ENCODE assay signal across 24 cellular contexts in the genomic region with DNA sequence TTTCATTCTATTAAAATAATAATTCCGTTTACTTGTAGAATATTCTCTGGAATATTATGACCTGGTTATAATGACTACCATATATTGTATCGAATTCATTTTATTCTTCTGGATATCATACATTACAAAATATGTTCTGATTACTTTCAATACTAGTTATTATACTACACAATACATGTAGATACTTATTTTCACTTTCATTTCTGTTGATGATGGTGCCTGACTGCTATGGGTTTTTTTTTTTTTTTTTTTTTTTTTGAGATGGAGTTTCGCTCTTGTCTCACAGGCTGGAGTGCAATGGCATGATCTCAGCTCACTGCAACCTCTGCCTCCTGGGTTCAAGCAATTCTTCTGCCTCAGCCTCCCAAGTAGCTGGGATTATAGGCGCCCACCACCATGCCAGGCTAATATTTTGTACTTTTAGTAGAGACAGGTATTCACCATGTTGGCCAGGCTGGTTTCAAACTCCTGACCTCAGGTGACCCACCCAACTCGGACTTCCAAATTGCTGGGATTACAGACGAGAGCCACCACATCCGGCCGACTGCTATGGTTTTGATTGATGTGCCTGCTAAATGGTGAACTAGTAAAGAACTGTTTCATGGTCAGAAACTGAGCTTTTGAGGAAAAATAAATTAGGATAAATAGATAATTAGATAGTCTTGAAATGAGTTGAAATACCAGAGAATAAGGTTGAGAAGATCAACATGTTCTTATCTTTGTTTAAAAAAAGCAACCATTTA. TPM values are rescaled to one million over a fixed set of nuclear protein-coding genes. Genes with fewer than 3 reads are reported as not detected.
DNase-seq lines count a peak whose midpoint lies in the region; ATAC-seq and TF ChIP-seq lines count a peak whose summit lies in the region.
"Had no signal": no experiment of that assay in that cellular context is flagged by ENCODE, and none has a peak within 500 bp of the region (broad histone marks: within the 10 kb centered on the region; RNA-seq: fewer than 3 reads in every experiment).

No MANE protein-coding gene starts in this region.

- H3K4me1 ChIP-seq in mesenchymal stem cell (ENCODE audit: control insufficient read depth, insufficient read depth, low read depth, low read length) = no peaks in the 10 kb centered on the region
- H3K4me1 ChIP-seq: breast epithelium, prostate gland, thyroid gland had no signal

- H3K9me3 ChIP-seq in mesenchymal stem cell (ENCODE audit: control insufficient read depth, low read length) = no peaks in the 10 kb centered on the region
- H3K9me3 ChIP-seq: breast epithelium, prostate gland, thyroid gland had no signal

- ATAC-seq in GM18511 (IDR thresholded peaks at IDR 0.05; ENCODE audit: unreplicated experiment) = peak; percentile 79
- ATAC-seq in activated CD4-positive, alpha-beta T cell treated with anti-CD3 and anti-CD28 coated beads for 36 hours = no peak
- no peak for ATAC-seq in GM19324 (IDR thresholded peaks at IDR 0.05; ENCODE audit: low FRiP score, unreplicated experiment)
- ATAC-seq: left ventricle myocardium superior had no signal

- no peak overlapping the region for H3K18ac ChIP-seq in mesenchymal stem cell (ENCODE audit: low read depth in 1 of 2, low read length in 2 of 2)

- H2BK15ac ChIP-seq in mesenchymal stem cell (ENCODE audit: low read depth, poor library complexity, severe bottlenecking) = no peak overlapping the region

- no peaks in the 10 kb centered on the region for H3K4me1 Mint-ChIP-seq in activated CD4-positive, alpha-beta T cell treated with anti-CD3 and anti-CD28 coated beads for 36 hours
- H3K4me1 Mint-ChIP-seq in Calu3 (ENCODE audit: low read depth, unreplicated experiment) = no peaks in the 10 kb centered on the region
- H3K4me1 Mint-ChIP-seq: activated CD4-positive, alpha-beta T cell treated with anti-CD3 and anti-CD28 coated beads, Interleukin-2, amount 10 ng/mL, durations not matched to agents 7 days and 5 days; immature natural killer cell; neural crest cell had no signal

- no peaks in the 10 kb centered on the region for H3K36me3 ChIP-seq in mesenchymal stem cell (ENCODE audit: control insufficient read depth in 1 of 2, insufficient read depth in 2 of 2, low read depth in 1 of 2, low read length in 2 of 2)
- H3K36me3 ChIP-seq: breast epithelium, prostate gland, thyroid gland had no signal

- H2BK120ac ChIP-seq in mesenchymal stem cell (ENCODE audit: low read depth, low read length) = no peak overlapping the region

- H3K4me3 Mint-ChIP-seq in activated CD4-positive, alpha-beta T cell treated with anti-CD3 and anti-CD28 coated beads for 36 hours = no peak overlapping the region
- H3K4me3 Mint-ChIP-seq in Calu3 (ENCODE audit: low read depth, unreplicated experiment) = no peak overlapping the region
- H3K4me3 Mint-ChIP-seq: activated CD4-positive, alpha-beta T cell treated with anti-CD3 and anti-CD28 coated beads, Interleukin-2, amount 10 ng/mL, durations not matched to agents 7 days and 5 days; CD4-positive, alpha-beta T cell; dendritic cell treated with granulocyte-macrophage colony-stimulating factor and Interleukin-4, amounts not matched to agents 40 ng/mL and 50 ng/mL, for 4 days; immature natural killer cell; neural crest cell had no signal

- intact Hi-C loops in activated CD4-positive, alpha-beta T cell treated with anti-CD3 and anti-CD28 coated beads for 36 hours (cut with DNase I, micrococcal nuclease) = no loop called here
- intact Hi-C loops in Calu3 (cut with micrococcal nuclease; ENCODE audit: unreplicated experiment) = no loop called here

- no peak overlapping the region for H3K4ac ChIP-seq in mesenchymal stem cell (ENCODE audit: low read depth in 1 of 2, low read length in 2 of 2)

- H3K27ac ChIP-seq in mesenchymal stem cell (ENCODE audit: low read length, poor library complexity, severe bottlenecking) = no peak overlapping the region
- H3K27ac ChIP-seq: breast epithelium, prostate gland, thyroid gland had no signal

- no peak overlapping the region for H3K23ac ChIP-seq in mesenchymal stem cell (ENCODE audit: low read length in 2 of 2)

- H3K4me2 ChIP-seq in mesenchymal stem cell (ENCODE audit: low read length, poor library complexity, severe bottlenecking) = no peak overlapping the region

- DNase-seq in HEK293T (ENCODE audit: extremely low spot score) (no peak), RPMI7951 (ENCODE audit: low read depth) (peak; percentile 15), mesenchymal stem cell (peak; percentile 7), Calu3 (no peak), NK-92 (lab: John Stamatoyannopoulos, UW; ENCODE audit: unreplicated experiment) (no peak)
- DNase-seq in activated CD4-positive, alpha-beta T cell treated with anti-CD3 and anti-CD28 coated beads for 36 hours = no peak
- DNase-seq: activated CD4-positive, alpha-beta T cell treated with anti-CD3 and anti-CD28 coated beads, Interleukin-2, amount 10 ng/mL, durations not matched to agents 7 days and 5 days; CD4-positive, alpha-beta T cell; DMS53; GOT3; immature natural killer cell; left ventricle myocardium superior; NCI-H1048; NCI-H2029; NCI-H524 treated with DMSO at 0.1 percent for 48 hours; stimulated activated CD4-positive, alpha-beta T cell treated with anti-CD3 and anti-CD28 coated beads, Interleukin-1b, Interleukin-23, amount 100 ng/mL, for 48 hours; stimulated activated naive CD4-positive, alpha-beta T cell treated with Interleukin-2 at 50 U/mL for 16 hours; thyroid gland had no signal

- no peak overlapping the region for H2BK12ac ChIP-seq in mesenchymal stem cell (ENCODE audit: low read length in 2 of 2)

- H3K27me3 ChIP-seq in mesenchymal stem cell (ENCODE audit: control insufficient read depth in 1 of 2, insufficient read depth in 1 of 2, low read length in 2 of 2) = no peaks in the 10 kb centered on the region
- H3K27me3 ChIP-seq: breast epithelium, thyroid gland had no signal

- H2AFZ ChIP-seq in mesenchymal stem cell (ENCODE audit: low read depth, low read length) = no peak overlapping the region

- no TSS peak for BruUV-seq in Calu3 (replicated peaks; lab: Mats Ljungman, UMichigan)

- no peak overlapping the region for H2AK5ac ChIP-seq in mesenchymal stem cell (ENCODE audit: low read length, severe bottlenecking)

- CTCF ChIA-PET in HEK293T (lab: Yijun Ruan, JAX) = interaction anchor here (0.6 kb wide), 1 partner anchor 186 kb away, joined by 4 read pairs; no protein-coding TSS in a partner anchor
- CTCF ChIA-PET in activated CD4-positive, alpha-beta T cell treated with anti-CD3 and anti-CD28 coated beads for 36 hours (lab: Charles Lee) = no interaction called here
- CTCF ChIA-PET in Calu3 (lab: Charles Lee) = interaction anchor here (0.6 kb wide), 1 partner anchor 11 kb away, joined by 4 read pairs; no protein-coding TSS in a partner anchor

- H2BK5ac ChIP-seq in mesenchymal stem cell (ENCODE audit: low read depth, low read length, poor library complexity, severe bottlenecking) = no peak overlapping the region

- POLR2A ChIA-PET in HEK293T (lab: Yijun Ruan, JAX) = no interaction called here
- POLR2A ChIA-PET in activated CD4-positive, alpha-beta T cell treated with anti-CD3 and anti-CD28 coated beads for 36 hours (lab: Charles Lee) = no interaction called here

- H4K8ac ChIP-seq in mesenchymal stem cell (ENCODE audit: low read length) = no peak overlapping the region

- no peaks in the 10 kb centered on the region for H3K79me1 ChIP-seq in mesenchymal stem cell (replicated peaks; ENCODE audit: low read length, poor library complexity, severe bottlenecking)

- no peak overlapping the region for H3K27ac Mint-ChIP-seq in activated CD4-positive, alpha-beta T cell treated with anti-CD3 and anti-CD28 coated beads for 36 hours
- no peak overlapping the region for H3K27ac Mint-ChIP-seq in Calu3 (ENCODE audit: unreplicated experiment)
- H3K27ac Mint-ChIP-seq: activated CD4-positive, alpha-beta T cell treated with anti-CD3 and anti-CD28 coated beads, Interleukin-2, amount 10 ng/mL, durations not matched to agents 7 days and 5 days; CD4-positive, alpha-beta T cell; dendritic cell treated with granulocyte-macrophage colony-stimulating factor and Interleukin-4, amounts not matched to agents 40 ng/mL and 50 ng/mL, for 4 days; immature natural killer cell had no signal

- H3K14ac ChIP-seq in mesenchymal stem cell (ENCODE audit: low read length in 2 of 2) = no peak overlapping the region

- H3K9me3 Mint-ChIP-seq in activated CD4-positive, alpha-beta T cell treated with anti-CD3 and anti-CD28 coated beads for 36 hours (ENCODE audit: low read depth) = no peaks in the 10 kb centered on the region
- no peaks in the 10 kb centered on the region for H3K9me3 Mint-ChIP-seq in Calu3 (ENCODE audit: low read depth, unreplicated experiment)
- H3K9me3 Mint-ChIP-seq: activated CD4-positive, alpha-beta T cell treated with anti-CD3 and anti-CD28 coated beads, Interleukin-2, amount 10 ng/mL, durations not matched to agents 7 days and 5 days; dendritic cell treated with granulocyte-macrophage colony-stimulating factor and Interleukin-4, amounts not matched to agents 40 ng/mL and 50 ng/mL, for 4 days; neural crest cell had no signal

- H4K91ac ChIP-seq in mesenchymal stem cell (ENCODE audit: low read length) = no peak overlapping the region

- H3K36me3 Mint-ChIP-seq in activated CD4-positive, alpha-beta T cell treated with anti-CD3 and anti-CD28 coated beads for 36 hours (ENCODE audit: low read depth) = no peaks in the 10 kb centered on the region
- H3K36me3 Mint-ChIP-seq in Calu3 (ENCODE audit: insufficient read depth, unreplicated experiment) = no peaks in the 10 kb centered on the region
- H3K36me3 Mint-ChIP-seq: immature natural killer cell had no signal

- no peak overlapping the region for H3K9ac ChIP-seq in mesenchymal stem cell (ENCODE audit: low read length)

- no peak for TF ChIP-seq CTCF in Calu3 (IDR thresholded peaks at IDR 0.05; ENCODE audit: unreplicated experiment)

- 95% methylated on average over 5 of the region's 8 CpGs for WGBS in mesenchymal stem cell

- no peaks in the 10 kb centered on the region for H3K27me3 Mint-ChIP-seq in activated CD4-positive, alpha-beta T cell treated with anti-CD3 and anti-CD28 coated beads for 36 hours
- no peaks in the 10 kb centered on the region for H3K27me3 Mint-ChIP-seq in Calu3 (ENCODE audit: unreplicated experiment)
- H3K27me3 Mint-ChIP-seq: activated CD4-positive, alpha-beta T cell treated with anti-CD3 and anti-CD28 coated beads, Interleukin-2, amount 10 ng/mL, durations not matched to agents 7 days and 5 days; CD4-positive, alpha-beta T cell; dendritic cell treated with granulocyte-macrophage colony-stimulating factor and Interleukin-4, amounts not matched to agents 40 ng/mL and 50 ng/mL, for 4 days had no signal

- no peak overlapping the region for H3K4me3 ChIP-seq in mesenchymal stem cell (ENCODE audit: insufficient read depth in 1 of 2, low read depth in 1 of 2, low read length in 2 of 2)
- H3K4me3 ChIP-seq: breast epithelium, prostate gland, thyroid gland had no signal

TF ChIP-seq in HEK293T, 16 proteins besides CTCF, POLR2A, EP300 and RAD21 (continues in another document):
- TF ChIP-seq L3MBTL2 (conservative IDR thresholded peaks at IDR 0.05) = no peak
- TF ChIP-seq ZNF384 (IDR thresholded peaks at IDR 0.05) = 0 out of 2 replicates have a peak, but pooled peaks have one; percentile 35

RNA-seq across cellular contexts. Expression of a gene that starts 39.5 kb away (rescaled TPM):
- total RNA-seq in RPMI7951 (2014; rRNA removed; shearing (Covaris generic)) = 0.10 and 0.12 TPM in 2 replicates
- 4.5 TPM for polyA plus RNA-seq in mesenchymal stem cell (2013, experiment 1 of 2)
- 4.5 TPM for polyA plus RNA-seq in mesenchymal stem cell (2013, experiment 2 of 2)
- total RNA-seq in activated CD4-positive, alpha-beta T cell treated with anti-CD3 and anti-CD28 coated beads for 36 hours = not detected
- not detected in 2 replicates for total RNA-seq in Calu3 (2022)
- total RNA-seq: activated CD4-positive, alpha-beta T cell treated with anti-CD3 and anti-CD28 coated beads, Interleukin-2, amount 10 ng/mL, durations not matched to agents 7 days and 5 days; CD4-positive, alpha-beta T cell had no signal
- polyA plus RNA-seq: immature natural killer cell had no signal

Comparison
In these comparisons a context has a peak if more than half of its experiments do, and no peak if none do; other contexts are left out.
1. DNase-seq: peak in RPMI7951 (single experiment) and mesenchymal stem cell (single experiment); none in HEK293T (single experiment), activated CD4-positive, alpha-beta T cell treated with anti-CD3 and anti-CD28 coated beads for 36 hours (single experiment), Calu3 (single experiment) and NK-92 (single experiment).